Comparison of ENCODE assay signal across 16 cellular contexts in the genomic region with DNA sequence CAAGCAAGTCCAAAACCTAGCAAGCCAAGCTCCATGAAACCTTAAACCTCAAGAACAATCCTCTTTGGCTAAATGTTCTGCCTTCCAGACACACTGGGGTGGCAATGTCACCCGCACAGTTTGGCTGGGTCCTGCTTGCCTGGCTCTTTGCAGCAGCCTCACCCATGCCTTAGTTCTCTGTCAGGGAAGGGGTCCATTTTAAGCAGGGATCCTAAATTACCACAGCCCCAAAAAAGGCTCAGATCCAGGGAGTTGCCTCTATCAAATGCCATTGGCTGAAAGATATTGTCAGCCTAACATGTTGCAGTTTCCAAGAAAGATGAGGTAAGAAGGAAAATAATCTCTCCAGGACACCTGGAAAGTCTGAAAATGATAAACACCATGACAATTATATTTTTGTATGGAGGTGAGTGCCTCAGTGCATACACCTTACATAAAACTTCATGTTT. TPM values are rescaled to one million over a fixed set of nuclear protein-coding genes. Genes with fewer than 3 reads are reported as not detected.
DNase-seq lines count a peak whose midpoint lies in the region; ATAC-seq and TF ChIP-seq lines count a peak whose summit lies in the region.
"Had no signal": no experiment of that assay in that cellular context is flagged by ENCODE, and none has a peak within 500 bp of the region (broad histone marks: within the 10 kb centered on the region; RNA-seq: fewer than 3 reads in every experiment).

No MANE protein-coding gene starts in this region.

- H3K56ac ChIP-seq in H9 (ENCODE audit: insufficient read length, low read depth, low read length) = no peak overlapping the region

- TF ChIP-seq CTCF in H9 (conservative IDR thresholded peaks at IDR 0.05) (no peak), neural progenitor cell (IDR thresholded peaks at IDR 0.05) (no peak)

- H2BK5ac ChIP-seq in H9 (ENCODE audit: insufficient read length, low read length) = no peak overlapping the region

- no peak overlapping the region for H3T11ph ChIP-seq in H9 (ENCODE audit: low read length)

- H3K4me3 Mint-ChIP-seq in H9 (no peak overlapping the region), neural progenitor cell (no peak overlapping the region)
- H3K4me3 Mint-ChIP-seq: CD4-positive, alpha-beta memory T cell; HFFc6 had no signal

- H3K9me3 Mint-ChIP-seq in H9 (no peaks in the 10 kb centered on the region), neural progenitor cell (no peaks in the 10 kb centered on the region)
- H3K9me3 Mint-ChIP-seq: CD4-positive, alpha-beta memory T cell; HFFc6 had no signal

- H3K4me1 Mint-ChIP-seq in H9 (peaks cover 6% of the 10 kb centered on the region in 2 experiments; a peak in 2 of 4 replicates), neural progenitor cell (peaks cover 9% of the 10 kb centered on the region)
- H3K4me1 Mint-ChIP-seq: CD4-positive, alpha-beta memory T cell had no signal

- H2BK12ac ChIP-seq in H9 (ENCODE audit: insufficient read length, low read depth, low read length) = no peak overlapping the region

- H3K23me2 ChIP-seq in H9 (ENCODE audit: insufficient read length, low read depth, low read length, poor library complexity, severe bottlenecking) = no peaks in the 10 kb centered on the region

- H2AK5ac ChIP-seq in H9 (ENCODE audit: insufficient read length, low read length) = no peak overlapping the region

- H3K27me3 ChIP-seq in H9 (ENCODE audit: insufficient read depth, low read length) (no peaks in the 10 kb centered on the region), neural progenitor cell (no peaks in the 10 kb centered on the region)

- no peak overlapping the region for H3K23ac ChIP-seq in H9 (ENCODE audit: insufficient read length, low read depth, low read length)

- no peak overlapping the region for H4K8ac ChIP-seq in H9 (replicated peaks; ENCODE audit: insufficient read length, low read depth, low read length)

- no peaks in the 10 kb centered on the region for H3F3A ChIP-seq in neural progenitor cell (ENCODE audit: low read depth)

- no peak overlapping the region for H3K4ac ChIP-seq in H9 (ENCODE audit: low read depth, low read length)

- no peak overlapping the region for H4K5ac ChIP-seq in H9 (ENCODE audit: insufficient read length, low read depth, low read length)

- no peak overlapping the region for H4K91ac ChIP-seq in H9 (ENCODE audit: insufficient read length, low read depth, low read length)

- DNase-seq in H9 (no peak), erythroblast (lab: John Stamatoyannopoulos, UW) (peak; percentile 26 to 51), neural progenitor cell (ENCODE audit: low spot score) (no peak), NOMO-1 treated with dmso at 0.1 percent for 144 hours (lab: John Stamatoyannopoulos, UW; ENCODE audit: unreplicated experiment) (no peak), left ventricle myocardium superior (no peak)
- DNase-seq in activated naive CD4-positive, alpha-beta T cell treated with Interleukin-2 at 50 U/mL for 16 hours = no peak
- DNase-seq: C1 segment of cervical spinal cord; Calu3; CD4-positive, alpha-beta memory T cell; COR-L47; DMS53; DMS79 treated with DMSO at 0.1 percent for 48 hours; GF-D8; GOT3; HFFc6 had no signal

- no peaks in the 10 kb centered on the region for H3K79me1 ChIP-seq in H9 (ENCODE audit: insufficient read depth, low read depth, low read length, poor library complexity, severe bottlenecking)

- intact Hi-C loops in left ventricle myocardium superior (cut with micrococcal nuclease) = no loop called here

- H2AFZ ChIP-seq in H9 (ENCODE audit: low read length) = no peak overlapping the region
- peak overlapping the region; percentile 43 for H2AFZ ChIP-seq in neural progenitor cell (replicated peaks)

- no CpG with 5 or more reads among the region's 1 CpG for WGBS in H9 (ENCODE audit: extremely low coverage, insufficient read length, low lambda C conversion rate)

- no peak overlapping the region for H2BK15ac ChIP-seq in H9 (ENCODE audit: low read depth, low read length)

- H3K4me3 ChIP-seq in neural progenitor cell = no peak overlapping the region
- H3K4me3 ChIP-seq: HAP-1 had no signal

- H3K36me3 Mint-ChIP-seq in H9 (ENCODE audit: insufficient read depth in 1 of 3, low read depth in 3 of 3) (no peaks in the 10 kb centered on the region), neural progenitor cell (no peaks in the 10 kb centered on the region)
- H3K36me3 Mint-ChIP-seq: CD4-positive, alpha-beta memory T cell had no signal

- H2BK20ac ChIP-seq in H9 (ENCODE audit: low read depth, low read length, poor library complexity, severe bottlenecking) = no peak overlapping the region

- no peak for TF ChIP-seq POLR2A in erythroblast (IDR thresholded peaks at IDR 0.05; ENCODE audit: low read length)

- no peak overlapping the region for H2BK120ac ChIP-seq in H9 (ENCODE audit: low read depth, low read length, poor library complexity, severe bottlenecking)

- H3K14ac ChIP-seq in H9 (ENCODE audit: insufficient read depth, low read length) = no peak overlapping the region

- H3K27me3 Mint-ChIP-seq in H9 (ENCODE audit: low read depth) = no peaks in the 10 kb centered on the region
- no peaks in the 10 kb centered on the region for H3K27me3 Mint-ChIP-seq in neural progenitor cell (ENCODE audit: insufficient read depth, low read depth)

- ATAC-seq in left ventricle myocardium superior = no peak

- no peaks in the 10 kb centered on the region for H4K20me1 ChIP-seq in H9 (ENCODE audit: control insufficient read depth, insufficient read depth, insufficient read length)
- H4K20me1 ChIP-seq in neural progenitor cell (ENCODE audit: low read depth) = no peaks in the 10 kb centered on the region

- H3K27ac ChIP-seq in H9 (ENCODE audit: insufficient read length, low read depth, low read length) (no peak overlapping the region), neural progenitor cell (no peak overlapping the region)

- H3K4me2 ChIP-seq in H9 (ENCODE audit: insufficient read depth, insufficient read length, low read length) (no peak overlapping the region), neural progenitor cell (no peak overlapping the region)

- no peaks in the 10 kb centered on the region for H3K36me3 ChIP-seq in neural progenitor cell
- H3K36me3 ChIP-seq: HAP-1 had no signal

- H3K4me1 ChIP-seq in H9 (ENCODE audit: insufficient read depth, low read length) (0 out of 2 replicates have a peak, but pooled peaks cover 2% of the 10 kb centered on the region), neural progenitor cell (no peaks in the 10 kb centered on the region)
- H3K4me1 ChIP-seq: HAP-1 had no signal

- H3K18ac ChIP-seq in H9 (ENCODE audit: insufficient read length, low read depth, low read length) = no peak overlapping the region

- H3K79me2 ChIP-seq in H9 (ENCODE audit: insufficient read depth, low read length) = no peaks in the 10 kb centered on the region
- H3K79me2 ChIP-seq in neural progenitor cell (ENCODE audit: low read depth) = no peaks in the 10 kb centered on the region

- H3K9me3 ChIP-seq in H9 (ENCODE audit: control insufficient read depth, low read depth, low read length) (no peaks in the 10 kb centered on the region), neural progenitor cell (ENCODE audit: low read depth) (no peaks in the 10 kb centered on the region)
- H3K9me3 ChIP-seq: HAP-1 had no signal

- no peak overlapping the region for H3K9ac ChIP-seq in H9 (ENCODE audit: extremely low read depth, insufficient read length, low read length)
- no peak overlapping the region for H3K9ac ChIP-seq in neural progenitor cell

- peak overlapping the region in 2 of 3 experiments; percentile 44 to 57; a peak in 2 of 7 replicates for H3K27ac Mint-ChIP-seq in H9
- H3K27ac Mint-ChIP-seq in neural progenitor cell = no peak overlapping the region
- H3K27ac Mint-ChIP-seq: CD4-positive, alpha-beta memory T cell; HFFc6 had no signal

RNA-seq across cellular contexts. Expression of gene LYPLAL1, which starts 26.1 kb away (rescaled TPM):
- total RNA-seq in H9 (2021) (21.1 and 25.1 TPM in 2 replicates), neural progenitor cell (ENCODE audit: low replicate concordance) (12.9 and 35.4 TPM in 2 replicates), left ventricle myocardium superior (63.7 TPM)

Comparison
In these comparisons a context has a peak if more than half of its experiments do, and no peak if none do; other contexts are left out.
1. DNase-seq: peak in erythroblast (2 of 2); none in H9 (single experiment), neural progenitor cell (single experiment), NOMO-1 treated with dmso at 0.1 percent for 144 hours (single experiment), activated naive CD4-positive, alpha-beta T cell treated with Interleukin-2 at 50 U/mL for 16 hours (single experiment) and left ventricle myocardium superior (single experiment).